Comparison of ENCODE assay signal across 1 cellular context in genomic region chr16:81447383-81448101, GRCh38.
TF ChIP-seq lines count a peak whose summit lies in the region.

No MANE protein-coding gene starts in this region.

TF ChIP-seq in A549, 52 proteins besides CTCF, POLR2A, EP300 and RAD21 (continued from another document):
- peak; percentile 18; the same call in 1 of the 3 replicates for TF ChIP-seq SMC3 (IDR thresholded peaks at IDR 0.05)
- TF ChIP-seq MAFK (IDR thresholded peaks at IDR 0.05; ENCODE audit: partially characterized antibody): no peak
- no peak for TF ChIP-seq FOXS1 (CRISPR knock-in tag; IDR thresholded peaks at IDR 0.05)
